Comparison of ENCODE assay signal across 27 cellular contexts in the genomic region with DNA sequence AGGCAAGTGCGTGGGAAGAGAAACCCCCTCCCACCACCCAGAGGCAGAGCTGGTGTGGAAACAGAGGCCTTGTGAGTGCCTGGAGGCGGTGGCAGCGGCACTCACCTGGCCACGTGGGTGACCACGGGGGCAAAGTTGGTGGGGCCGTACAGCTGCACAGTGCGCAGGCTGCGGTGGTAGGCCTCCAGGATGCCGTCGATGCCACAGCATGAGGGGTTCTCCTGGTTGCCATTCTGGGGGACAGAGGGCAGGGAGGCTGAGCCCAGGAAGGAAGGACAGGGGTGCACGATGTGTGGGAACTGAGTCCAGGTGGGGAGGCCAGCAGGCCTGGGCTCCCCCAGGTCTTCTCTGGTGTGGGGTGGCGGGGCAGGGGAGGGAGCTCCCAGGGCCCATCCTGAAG. TPM values are rescaled to one million over a fixed set of nuclear protein-coding genes. Genes with fewer than 3 reads are reported as not detected.
"Had no signal": no experiment of that assay in that cellular context is flagged by ENCODE, and none has a peak within 500 bp of the region (broad histone marks: within the 10 kb centered on the region; RNA-seq: fewer than 3 reads in every experiment).

No MANE protein-coding gene starts in this region.

- H3K27me3 Mint-ChIP-seq: stimulated activated naive B cell treated with anti-CD40 and anti-IgM and Interleukin-4, amounts not matched to agents 10 μg/mL and 1 μg/mL and 100 μg/mL, for 72 hours; stimulated activated naive CD8-positive, alpha-beta T cell treated with anti-CD3 and anti-CD28 coated beads, Interleukin-15, Interleukin-2, amounts not matched to agents 100 ng/mL and 50 ng/mL, for 24 hours had no signal

- H3K9me3 Mint-ChIP-seq: natural killer cell; stimulated activated naive B cell treated with anti-CD40 and anti-IgM and Interleukin-4, amounts not matched to agents 10 μg/mL and 1 μg/mL and 100 μg/mL, for 72 hours had no signal

- H3K27ac ChIP-seq: epithelial cell of prostate, gastrocnemius medialis, prostate gland, right atrium auricular region, sigmoid colon, thoracic aorta, tibial nerve, upper lobe of right lung, uterus had no signal

- H3K36me3 ChIP-seq: gastrocnemius medialis, prostate gland, right atrium auricular region, sigmoid colon, thoracic aorta, tibial nerve, upper lobe of right lung, uterus had no signal

- H3K4me1 ChIP-seq: gastrocnemius medialis, prostate gland, right atrium auricular region, sigmoid colon, upper lobe of right lung, uterus had no signal

- ATAC-seq: gastrocnemius medialis; stimulated activated naive B cell treated with anti-CD40 and anti-IgM and Interleukin-4, amounts not matched to agents 10 μg/mL and 1 μg/mL and 100 μg/mL, for 72 hours; upper lobe of right lung had no signal

- H3K4me1 Mint-ChIP-seq: endodermal cell, natural killer cell had no signal

- H3K4me3 ChIP-seq: gastrocnemius medialis, lung, prostate gland, right atrium auricular region, sigmoid colon, thoracic aorta, tibial nerve, upper lobe of right lung, uterus had no signal

- FAIRE-seq: colon, keratinocyte had no signal

- DNase-seq: effector CD8-positive, alpha-beta T cell; endodermal cell; foreskin fibroblast; gastrocnemius medialis; mesenchymal stem cell; natural killer cell; sigmoid colon; stimulated activated CD4-positive, alpha-beta T cell treated with anti-CD3 and anti-CD28 coated beads, Interleukin-2, amount 100 ng/mL, for 24 hours; stimulated activated CD4-positive, alpha-beta T cell treated with anti-CD3 and anti-CD28 coated beads, Interleukin-4, amount 100 ng/mL, for 24 hours; stimulated activated naive B cell treated with anti-CD40 and anti-IgM and Interleukin-4, amounts not matched to agents 10 μg/mL and 1 μg/mL and 100 μg/mL, for 72 hours; upper lobe of right lung; uterus had no signal

- H3K9me3 ChIP-seq: prostate gland, right atrium auricular region, upper lobe of right lung had no signal

- H3K4me3 Mint-ChIP-seq: dendritic cell treated with granulocyte-macrophage colony-stimulating factor and Interleukin-4, amounts not matched to agents 40 ng/mL and 50 ng/mL, for 4 days; endodermal cell; mesothelial cell of epicardium; natural killer cell; stimulated activated naive B cell treated with anti-CD40 and anti-IgM and Interleukin-4, amounts not matched to agents 10 μg/mL and 1 μg/mL and 100 μg/mL, for 72 hours; stimulated activated naive CD8-positive, alpha-beta T cell treated with anti-CD3 and anti-CD28 coated beads, Interleukin-15, Interleukin-2, amounts not matched to agents 100 ng/mL and 50 ng/mL, for 24 hours had no signal

- H3K27ac Mint-ChIP-seq: dendritic cell treated with granulocyte-macrophage colony-stimulating factor and Interleukin-4, amounts not matched to agents 40 ng/mL and 50 ng/mL, for 4 days; endodermal cell; mesothelial cell of epicardium; natural killer cell; stimulated activated naive B cell treated with anti-CD40 and anti-IgM and Interleukin-4, amounts not matched to agents 10 μg/mL and 1 μg/mL and 100 μg/mL, for 72 hours; stimulated activated naive CD8-positive, alpha-beta T cell treated with anti-CD3 and anti-CD28 coated beads, Interleukin-15, Interleukin-2, amounts not matched to agents 100 ng/mL and 50 ng/mL, for 24 hours had no signal

- H3K27me3 ChIP-seq: gastrocnemius medialis, right atrium auricular region, sigmoid colon, tibial nerve, upper lobe of right lung, uterus had no signal

- H3K36me3 Mint-ChIP-seq: mesothelial cell of epicardium, natural killer cell had no signal

RNA-seq across cellular contexts. Expression of gene RAB44, which starts 47.7 kb away (rescaled TPM):
- total RNA-seq: cerebellum, endodermal cell, osteocyte, skeletal muscle tissue had no signal
- polyA plus RNA-seq: neural cell had no signal
